In the genomic region with DNA sequence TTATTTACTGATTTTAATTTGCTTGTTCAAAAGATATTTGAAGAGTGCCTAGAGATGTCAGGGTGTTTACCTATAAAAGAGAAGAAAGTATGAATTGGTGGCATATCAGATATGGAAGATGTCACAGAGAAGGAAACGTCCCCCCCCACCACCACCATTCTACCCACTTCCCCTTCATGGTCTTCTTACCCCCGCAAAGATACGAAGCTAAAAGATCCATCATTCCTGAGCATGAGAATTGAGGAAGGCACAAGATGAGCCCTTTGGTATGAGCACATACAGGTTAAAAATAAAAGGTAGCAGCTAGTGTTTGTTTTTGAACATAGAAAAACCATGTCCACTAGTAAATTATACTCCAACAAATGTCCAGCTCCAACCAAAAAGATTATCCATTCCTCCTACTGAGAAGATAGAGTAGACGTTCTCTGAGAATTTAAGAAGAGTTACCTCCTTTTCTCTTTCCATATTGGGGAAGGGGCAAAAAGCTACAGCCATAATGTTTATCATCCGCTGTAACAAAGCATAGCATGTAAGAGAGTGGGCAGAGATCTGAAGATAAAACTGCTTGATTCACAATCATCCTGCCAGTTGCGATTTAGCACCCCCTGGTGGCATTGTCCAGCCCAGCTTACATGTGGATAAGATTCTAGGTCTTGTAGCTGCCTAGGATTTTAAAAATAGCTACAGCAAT, we compare ENCODE assay signal across 8 cellular contexts. TPM values are rescaled to one million over a fixed set of nuclear protein-coding genes. Genes with fewer than 3 reads are reported as not detected.
DNase-seq lines count a peak whose midpoint lies in the region; ATAC-seq and TF ChIP-seq lines count a peak whose summit lies in the region.

No MANE protein-coding gene starts in this region.

- peaks cover 6% of the 10 kb centered on the region for H3K4me1 Mint-ChIP-seq in endodermal cell

- no peak overlapping the region for H3K27ac Mint-ChIP-seq in endodermal cell

- H3K23ac ChIP-seq in mesendoderm (ENCODE audit: low read length), result no peak overlapping the region

- H3K4me3 Mint-ChIP-seq in endodermal cell, result no peak overlapping the region

- no peaks in the 10 kb centered on the region for H3K4me1 ChIP-seq in endodermal cell (ENCODE audit: control insufficient read depth, insufficient read depth, low read length)
- no peaks in the 10 kb centered on the region for H3K4me1 ChIP-seq in mesendoderm (ENCODE audit: control insufficient read depth, low read depth, low read length)

- H3K27me3 Mint-ChIP-seq in endodermal cell (ENCODE audit: insufficient read depth), result no peaks in the 10 kb centered on the region

- no peaks in the 10 kb centered on the region for H3K9me3 Mint-ChIP-seq in endodermal cell

- WGBS in endodermal cell (ENCODE audit: insufficient coverage in 1 of 2, insufficient read length in 1 of 2), 2 experiments, result 45 to 62% methylated on average over 2 to 5 of the region's 6 CpGs
- WGBS in mesendoderm (ENCODE audit: extremely low coverage, insufficient coverage, low lambda C conversion rate), result no CpG with 5 or more reads among the region's 6 CpGs

- H4K8ac ChIP-seq in mesendoderm (ENCODE audit: low read depth, low read length), result no peak overlapping the region

- no peaks in the 10 kb centered on the region for H3K36me3 ChIP-seq in endodermal cell (ENCODE audit: control insufficient read depth, insufficient read depth, low read length)
- H3K36me3 ChIP-seq in mesendoderm (ENCODE audit: control insufficient read depth, insufficient read depth, low read length), result no peaks in the 10 kb centered on the region

- peak; percentile 89 for DNase-seq in GM12865 (ENCODE audit: low read depth)
- peak in 72 of 76 experiments; percentile 5 to 81 (median 60) for DNase-seq in HUDEP-2 (lab: John Stamatoyannopoulos, UW; ENCODE audit: unreplicated experiment in 76 of 76)
- DNase-seq in NOMO-1 treated with DMSO at 0.1 percent for 48 hours (lab: John Stamatoyannopoulos, UW; ENCODE audit: unreplicated experiment), result peak; percentile 67
- DNase-seq in activated CD8-positive, alpha-beta memory T cell treated with anti-CD3 and anti-CD28 coated beads for 48 hours (ENCODE audit: low read depth in 2 of 3, low spot score in 2 of 3), result peak; percentile 52 to 69 (median 68)
- DNase-seq in endodermal cell, result peak; percentile 98
- DNase-seq in mesendoderm, result peak; percentile 83
- peak; percentile 70 to 78 for DNase-seq in stimulated activated CD8-positive, alpha-beta memory T cell treated with anti-CD3 and anti-CD28 coated beads, Interleukin-2, amount 100 ng/mL, for 1 hour (ENCODE audit: low read depth in 2 of 2)

- H3K9ac ChIP-seq in endodermal cell (ENCODE audit: extremely low read depth, low read length, poor library complexity, severe bottlenecking) (no peak overlapping the region), mesendoderm (ENCODE audit: low read length) (no peak overlapping the region)

- H3K4me3 ChIP-seq in GM12865 (ENCODE audit: low read depth, low read length) (no peak overlapping the region), endodermal cell (ENCODE audit: low read length) (no peak overlapping the region), mesendoderm (ENCODE audit: low read length) (no peak overlapping the region)

- H3K79me1 ChIP-seq in mesendoderm (ENCODE audit: low read length), result no peaks in the 10 kb centered on the region

- H3K4me2 ChIP-seq in mesendoderm (ENCODE audit: low read length), result no peak overlapping the region

- no peak for ATAC-seq in HG03439 (IDR thresholded peaks at IDR 0.05; ENCODE audit: unreplicated experiment)

- no peak overlapping the region for H2BK5ac ChIP-seq in mesendoderm (ENCODE audit: low read length)

- no peaks in the 10 kb centered on the region for H3K36me3 Mint-ChIP-seq in endodermal cell (ENCODE audit: low read depth)

- H3K79me2 ChIP-seq in mesendoderm (ENCODE audit: control insufficient read depth, insufficient read depth, low read length), result no peaks in the 10 kb centered on the region

- H4K5ac ChIP-seq in mesendoderm (ENCODE audit: low read length), result no peak overlapping the region

- no peak overlapping the region for H3K27ac ChIP-seq in endodermal cell (ENCODE audit: low read depth, low read length)
- no peak overlapping the region for H3K27ac ChIP-seq in mesendoderm (ENCODE audit: low read depth, low read length)

- H3K18ac ChIP-seq in mesendoderm (ENCODE audit: low read length), result no peak overlapping the region

- no peak overlapping the region for H3K56ac ChIP-seq in mesendoderm (ENCODE audit: low read length)

- no peak overlapping the region for H2BK120ac ChIP-seq in mesendoderm (ENCODE audit: low read depth, low read length)

- no peak overlapping the region for H2BK15ac ChIP-seq in mesendoderm (replicated peaks; ENCODE audit: low read depth)

- no peaks in the 10 kb centered on the region for H3K9me3 ChIP-seq in endodermal cell (ENCODE audit: control insufficient read depth, low read length)

- H3K4ac ChIP-seq in mesendoderm (ENCODE audit: low read depth, low read length), result no peak overlapping the region

- H3K27me3 ChIP-seq in endodermal cell (ENCODE audit: control insufficient read depth, insufficient read depth, low read length, poor library complexity, severe bottlenecking), result no peaks in the 10 kb centered on the region
- H3K27me3 ChIP-seq in mesendoderm (ENCODE audit: insufficient read depth, low read length, poor library complexity), result no peaks in the 10 kb centered on the region

- peak; percentile 92 for TF ChIP-seq CTCF in GM12865 (IDR thresholded peaks at IDR 0.05; ENCODE audit: insufficient read depth, low read depth, low read length, missing control alignments)
- TF ChIP-seq CTCF in endodermal cell (conservative IDR thresholded peaks at IDR 0.05), result peak; percentile 94

- no peak overlapping the region for H2AK5ac ChIP-seq in mesendoderm (ENCODE audit: low read length)

RNA-seq across cellular contexts. Expression of gene NFYB, which starts 29.1 kb away (rescaled TPM):
- total RNA-seq in endodermal cell, result 10 to 100 TPM; 31.2 to 36.3 TPM
- 58.2 TPM for polyA plus RNA-seq in endodermal cell (2013, experiment 1 of 2)
- polyA plus RNA-seq in endodermal cell (2013, experiment 2 of 2), result 56.8 TPM
- polyA plus RNA-seq in mesendoderm (2013, experiment 1 of 2), result 38.8 TPM
- 37.2 TPM for polyA plus RNA-seq in mesendoderm (2013, experiment 2 of 2)

RNA-seq across cellular contexts. Expression of gene HCFC2, which starts 44.6 kb away (rescaled TPM):
- 1 to 10 TPM; 2.2 to 3.4 TPM for total RNA-seq in endodermal cell
- 7.0 TPM for polyA plus RNA-seq in endodermal cell (2013, experiment 1 of 2)
- polyA plus RNA-seq in endodermal cell (2013, experiment 2 of 2), result 6.9 TPM
- 0.63 TPM for polyA plus RNA-seq in mesendoderm (2013, experiment 1 of 2)
- polyA plus RNA-seq in mesendoderm (2013, experiment 2 of 2), result 0.53 TPM

RNA-seq across cellular contexts. Expression of gene GLT8D2, which starts 58.9 kb away (rescaled TPM):
- total RNA-seq in endodermal cell, result 1 to 10 TPM in 1 of 2 donors, under 1 TPM in 1; 0.69 to 1.3 TPM
- 3.7 TPM for polyA plus RNA-seq in endodermal cell (2013, experiment 1 of 2)
- polyA plus RNA-seq in endodermal cell (2013, experiment 2 of 2), result 4.1 TPM
- 2.2 TPM for polyA plus RNA-seq in mesendoderm (2013, experiment 1 of 2)
- 2.2 TPM for polyA plus RNA-seq in mesendoderm (2013, experiment 2 of 2)
